ENCODE assay signal across 26 cellular contexts in the genomic region with DNA sequence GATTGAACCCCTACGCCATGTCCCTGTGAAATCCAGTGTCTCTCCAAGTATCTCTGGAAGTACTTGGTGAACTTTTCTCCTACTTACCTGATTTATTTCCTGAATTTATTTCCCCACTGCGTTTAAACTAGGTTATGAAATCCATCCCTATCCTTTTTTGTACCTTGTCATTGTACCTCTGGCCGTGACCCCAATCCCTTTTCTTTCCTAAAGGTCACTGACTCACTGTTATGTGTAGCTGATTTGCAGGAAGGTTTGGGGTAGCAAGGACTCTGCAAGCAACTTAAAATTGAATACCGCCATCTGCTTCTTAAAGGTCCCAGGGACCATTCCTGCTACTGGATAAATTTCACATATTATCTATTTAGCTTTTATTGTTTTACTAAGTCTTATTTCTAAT.
"Had no signal": no experiment of that assay in that cellular context is flagged by ENCODE, and none has a peak within 500 bp of the region (broad histone marks: within the 10 kb centered on the region; RNA-seq: fewer than 3 reads in every experiment).

No MANE protein-coding gene starts in this region.

- H3K4me1 ChIP-seq: adrenal gland, colonic mucosa, pancreas, prostate gland, tibial nerve had no signal

- H3K4me3 Mint-ChIP-seq: activated CD4-positive, alpha-beta T cell treated with anti-CD3 and anti-CD28 coated beads, Interleukin-2, amount 10 ng/mL, durations not matched to agents 7 days and 5 days; neural crest cell; stimulated activated naive B cell treated with anti-CD40 and anti-IgM and Interleukin-4, amounts not matched to agents 10 μg/mL and 1 μg/mL and 100 μg/mL, for 72 hours had no signal

- ATAC-seq: body of pancreas; pancreas; stimulated activated naive B cell treated with anti-CD40 and anti-IgM and Interleukin-4, amounts not matched to agents 10 μg/mL and 1 μg/mL and 100 μg/mL, for 72 hours had no signal

- H3K27me3 Mint-ChIP-seq: activated CD4-positive, alpha-beta T cell treated with anti-CD3 and anti-CD28 coated beads, Interleukin-2, amount 10 ng/mL, durations not matched to agents 7 days and 5 days had no signal

- H3K27me3 ChIP-seq: adrenal gland, body of pancreas, colonic mucosa, esophagus squamous epithelium, pancreas, sigmoid colon, tibial nerve had no signal

- H3K36me3 Mint-ChIP-seq: stimulated activated naive B cell treated with anti-CD40 and anti-IgM and Interleukin-4, amounts not matched to agents 10 μg/mL and 1 μg/mL and 100 μg/mL, for 72 hours had no signal

- H3K4me3 ChIP-seq: adrenal gland, body of pancreas, colonic mucosa, esophagus squamous epithelium, left ventricle myocardium inferior, pancreas, prostate gland, sigmoid colon, tibial nerve had no signal

- DNase-seq: activated CD4-positive, alpha-beta T cell treated with anti-CD3 and anti-CD28 coated beads for 1 hour; activated CD4-positive, alpha-beta T cell treated with anti-CD3 and anti-CD28 coated beads, Interleukin-2, amount 10 ng/mL, durations not matched to agents 7 days and 5 days; activated CD8-positive, alpha-beta memory T cell treated with anti-CD3 and anti-CD28 coated beads for 24 hours; activated effector memory CD4-positive, alpha-beta T cell treated with Interleukin-2 at 50 U/mL for 16 hours; activated naive CD4-positive, alpha-beta T cell treated with Interleukin-2 at 50 U/mL for 16 hours; adrenal gland; aorta; body of pancreas; cerebellar nuclear complex; colonic mucosa; effector CD8-positive, alpha-beta T cell; esophagus squamous epithelium; foreskin melanocyte; left ventricle myocardium inferior; nucleus accumbens; pancreas; sigmoid colon; small intestine; stimulated activated CD4-positive, alpha-beta T cell treated with anti-CD3 and anti-CD28 coated beads, Interleukin-4, amount 100 ng/mL, for 4 hours; stimulated activated CD8-positive, alpha-beta memory T cell treated with anti-CD3 and anti-CD28 coated beads, Interleukin-4, amount 100 ng/mL, for 48 hours; stimulated activated naive B cell treated with anti-CD40 and anti-IgM and Interleukin-4, amounts not matched to agents 10 μg/mL and 1 μg/mL and 100 μg/mL, for 72 hours; T-helper 2 cell had no signal

- H3K27ac ChIP-seq: adrenal gland, body of pancreas, colonic mucosa, epithelial cell of prostate, esophagus squamous epithelium, left ventricle myocardium inferior, pancreas, prostate gland, sigmoid colon, tibial nerve had no signal

- H3K9me3 Mint-ChIP-seq: activated CD4-positive, alpha-beta T cell treated with anti-CD3 and anti-CD28 coated beads, Interleukin-2, amount 10 ng/mL, durations not matched to agents 7 days and 5 days; neural crest cell; stimulated activated naive B cell treated with anti-CD40 and anti-IgM and Interleukin-4, amounts not matched to agents 10 μg/mL and 1 μg/mL and 100 μg/mL, for 72 hours had no signal

- H3K4me1 Mint-ChIP-seq: neural crest cell had no signal

- H3K27ac Mint-ChIP-seq: activated CD4-positive, alpha-beta T cell treated with anti-CD3 and anti-CD28 coated beads, Interleukin-2, amount 10 ng/mL, durations not matched to agents 7 days and 5 days; stimulated activated naive B cell treated with anti-CD40 and anti-IgM and Interleukin-4, amounts not matched to agents 10 μg/mL and 1 μg/mL and 100 μg/mL, for 72 hours had no signal

- H3K36me3 ChIP-seq: adrenal gland, colonic mucosa, esophagus squamous epithelium, left ventricle myocardium inferior, pancreas, prostate gland, sigmoid colon, tibial nerve had no signal
